In the genomic region with DNA sequence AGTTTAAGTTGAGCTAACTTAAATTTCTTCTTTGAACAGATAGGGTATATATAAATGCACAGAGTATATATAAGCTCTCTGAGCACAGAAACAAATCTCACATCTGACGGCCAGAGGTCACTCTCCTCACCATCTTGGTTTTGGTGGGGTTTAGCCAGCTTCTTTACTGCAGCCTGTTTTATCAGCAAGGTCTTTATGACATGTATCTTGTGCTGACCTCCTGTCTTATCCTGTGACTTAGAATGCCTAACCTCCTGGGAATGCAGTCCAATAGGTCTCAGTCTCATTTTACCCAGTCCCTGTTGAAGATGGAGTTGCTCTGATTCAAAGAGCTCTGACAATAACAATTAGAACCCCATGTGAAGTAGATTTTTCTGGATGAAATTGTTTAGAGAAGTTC, we compare ENCODE assay signal across 11 cellular contexts. TPM values are rescaled to one million over a fixed set of nuclear protein-coding genes. Genes with fewer than 3 reads are reported as not detected.
DNase-seq lines count a peak whose midpoint lies in the region; ATAC-seq, FAIRE-seq and TF ChIP-seq lines count a peak whose summit lies in the region.
"Had no signal": no experiment of that assay in that cellular context is flagged by ENCODE, and none has a peak within 500 bp of the region (broad histone marks: within the 10 kb centered on the region; RNA-seq: fewer than 3 reads in every experiment).

No MANE protein-coding gene starts in this region.

- H3K4me1 ChIP-seq in skeletal muscle tissue (ENCODE audit: control insufficient read depth in 3 of 3, insufficient read depth in 3 of 3, low read length in 3 of 3) = peaks cover 16 to 25% (median 24%) of the 10 kb centered on the region in 3 donors
- peaks cover 3 to 5% of the 10 kb centered on the region in 2 donors for H3K4me1 ChIP-seq in small intestine (ENCODE audit: control insufficient read depth in 2 of 2, insufficient read depth in 1 of 2, low read depth in 1 of 2, low read length in 1 of 2)
- H3K4me1 ChIP-seq: prostate gland had no signal

- TF ChIP-seq CTCF in endothelial cell (IDR thresholded peaks at IDR 0.05; ENCODE audit: unreplicated experiment) = no peak

- H3K4me1 Mint-ChIP-seq in activated T-cell treated with anti-CD3 and anti-CD28 coated beads, Interleukin-2, amount 50 U/mL, for 4 hours (ENCODE audit: low read depth) = peaks cover 57% of the 10 kb centered on the region
- peaks cover 62% of the 10 kb centered on the region for H3K4me1 Mint-ChIP-seq in activated T-cell treated with anti-CD3 and anti-CD28 coated beads, Interleukin-2, amount 50 U/mL, for 24 hours (ENCODE audit: low read depth)
- peaks cover 18% of the 10 kb centered on the region for H3K4me1 Mint-ChIP-seq in endothelial cell (ENCODE audit: unreplicated experiment)

- no peak overlapping the region for H3K27ac Mint-ChIP-seq in activated T-cell treated with anti-CD3 and anti-CD28 coated beads, Interleukin-2, amount 50 U/mL, for 24 hours
- peak overlapping the region; percentile 26 for H3K27ac Mint-ChIP-seq in endothelial cell (ENCODE audit: unreplicated experiment)

- no peak for DNase-seq in activated T-cell treated with anti-CD3 and anti-CD28 coated beads, Interleukin-2, amount 50 U/mL, for 4 hours
- no peak for DNase-seq in activated T-cell treated with anti-CD3 and anti-CD28 coated beads, Interleukin-2, amount 50 U/mL, for 24 hours
- DNase-seq in SK-N-MC (ENCODE audit: low read depth, low spot score) = no peak
- DNase-seq in endothelial cell (ENCODE audit: low spot score) = no peak
- DNase-seq in small intestine = no peak
- DNase-seq: activated CD8-positive, alpha-beta memory T cell treated with anti-CD3 and anti-CD28 coated beads for 24 hours had no signal

- H3K9ac ChIP-seq in SK-N-MC (ENCODE audit: insufficient read length) (no peak overlapping the region), skeletal muscle tissue (ENCODE audit: low read depth in 1 of 3, low read length in 3 of 3) (no peak overlapping the region)

- H3K4me3 ChIP-seq in SK-N-MC (no peak overlapping the region), skeletal muscle tissue (ENCODE audit: low read length in 3 of 3) (no peak overlapping the region), small intestine (ENCODE audit: low read depth in 1 of 2, low read length in 2 of 2) (no peak overlapping the region)
- H3K4me3 ChIP-seq: prostate gland, tibial artery had no signal

- no peaks in the 10 kb centered on the region for H3K27me3 Mint-ChIP-seq in activated T-cell treated with anti-CD3 and anti-CD28 coated beads, Interleukin-2, amount 50 U/mL, for 4 hours (ENCODE audit: low read depth)
- H3K27me3 Mint-ChIP-seq in activated T-cell treated with anti-CD3 and anti-CD28 coated beads, Interleukin-2, amount 50 U/mL, for 24 hours = no peaks in the 10 kb centered on the region
- peaks cover 4% of the 10 kb centered on the region for H3K27me3 Mint-ChIP-seq in endothelial cell (ENCODE audit: unreplicated experiment)

- ATAC-seq in activated T-cell treated with anti-CD3 and anti-CD28 coated beads, Interleukin-2, amount 50 U/mL, for 4 hours = no peak
- ATAC-seq in HG02840 (IDR thresholded peaks at IDR 0.05; ENCODE audit: low FRiP score, unreplicated experiment) (no peak), GM18498 (IDR thresholded peaks at IDR 0.05; ENCODE audit: unreplicated experiment) (no peak)

- H3K36me3 ChIP-seq in SK-N-MC (ENCODE audit: insufficient read depth, low read length) (peaks cover 53% of the 10 kb centered on the region), skeletal muscle tissue (ENCODE audit: control insufficient read depth in 3 of 3, insufficient read depth in 3 of 3, low read length in 3 of 3) (peaks cover 13 to 27% (median 18%) of the 10 kb centered on the region in 3 donors), small intestine (ENCODE audit: control insufficient read depth in 2 of 2, insufficient read depth in 2 of 2, low read length in 2 of 2) (peaks cover 5 to 6% of the 10 kb centered on the region in 2 donors)

- H3K9me3 ChIP-seq in SK-N-MC (ENCODE audit: low read depth, low read length) = no peaks in the 10 kb centered on the region
- H3K9me3 ChIP-seq in skeletal muscle tissue (ENCODE audit: control insufficient read depth in 3 of 3, low read length in 3 of 3) = no peaks in the 10 kb centered on the region
- H3K9me3 ChIP-seq in small intestine (ENCODE audit: control insufficient read depth, low read depth) = no peaks in the 10 kb centered on the region
- H3K9me3 ChIP-seq: prostate gland, tibial artery had no signal

- H3K27me3 ChIP-seq in skeletal muscle tissue (ENCODE audit: control insufficient read depth in 3 of 3, insufficient read depth in 3 of 3, low read length in 3 of 3) = no peaks in the 10 kb centered on the region
- no peaks in the 10 kb centered on the region for H3K27me3 ChIP-seq in small intestine (ENCODE audit: control insufficient read depth in 2 of 2, insufficient read depth in 2 of 2, low read length in 2 of 2)
- H3K27me3 ChIP-seq: tibial artery had no signal

- 83 to 100% (median 92%) methylated on average over 1 of the region's 1 CpG for WGBS in small intestine, 3 donors

- H3K36me3 Mint-ChIP-seq in activated T-cell treated with anti-CD3 and anti-CD28 coated beads, Interleukin-2, amount 50 U/mL, for 4 hours (ENCODE audit: insufficient read depth) = peaks cover 41% of the 10 kb centered on the region
- peaks cover 77% of the 10 kb centered on the region for H3K36me3 Mint-ChIP-seq in activated T-cell treated with anti-CD3 and anti-CD28 coated beads, Interleukin-2, amount 50 U/mL, for 24 hours (ENCODE audit: low read depth)
- H3K36me3 Mint-ChIP-seq in endothelial cell (ENCODE audit: low read depth, unreplicated experiment) = peaks cover 7% of the 10 kb centered on the region

- H3K4me3 Mint-ChIP-seq in activated T-cell treated with anti-CD3 and anti-CD28 coated beads, Interleukin-2, amount 50 U/mL, for 4 hours = peak overlapping the region; percentile 60
- H3K4me3 Mint-ChIP-seq in activated T-cell treated with anti-CD3 and anti-CD28 coated beads, Interleukin-2, amount 50 U/mL, for 24 hours = no peak overlapping the region
- H3K4me3 Mint-ChIP-seq in endothelial cell (ENCODE audit: unreplicated experiment) = no peak overlapping the region

- no peak for FAIRE-seq in small intestine (lab: Jason Lieb, UNC)

- no peaks in the 10 kb centered on the region for H3K9me3 Mint-ChIP-seq in activated T-cell treated with anti-CD3 and anti-CD28 coated beads, Interleukin-2, amount 50 U/mL, for 4 hours
- no peaks in the 10 kb centered on the region for H3K9me3 Mint-ChIP-seq in activated T-cell treated with anti-CD3 and anti-CD28 coated beads, Interleukin-2, amount 50 U/mL, for 24 hours
- H3K9me3 Mint-ChIP-seq in endothelial cell (ENCODE audit: unreplicated experiment) = no peaks in the 10 kb centered on the region

- H3K27ac ChIP-seq in SK-N-MC (0 out of 2 replicates have a peak overlapping the region, but pooled peaks have one; percentile 63), skeletal muscle tissue (ENCODE audit: low read depth, low read length) (peak overlapping the region; percentile 3), small intestine (ENCODE audit: low read depth in 1 of 2, low read length in 1 of 2) (no peak overlapping the region)

RNA-seq across cellular contexts. Expression of a gene that starts 1.6 kb away (rescaled TPM):
- 10 to 100 TPM; 18.6 to 24.6 (median 20.8) TPM for total RNA-seq in activated T-cell treated with anti-CD3 and anti-CD28 coated beads, Interleukin-2, amount 50 U/mL, for 4 hours
- 43.5 TPM for total RNA-seq in endothelial cell (ENCODE audit: unreplicated experiment)
- 27.7 TPM for total RNA-seq in skeletal muscle tissue
- polyA plus RNA-seq in small intestine = 100 to 1,000 TPM in 1 of 3 donors, 10 to 100 TPM in 2; 53.2 to 222 (median 92.4) TPM

RNA-seq across cellular contexts. Expression of a gene that starts 34.1 kb away (rescaled TPM):
- 1 to 10 TPM; 2.3 to 8.3 (median 5.6) TPM for total RNA-seq in activated T-cell treated with anti-CD3 and anti-CD28 coated beads, Interleukin-2, amount 50 U/mL, for 4 hours
- 300 TPM for total RNA-seq in endothelial cell (ENCODE audit: unreplicated experiment)
- total RNA-seq in skeletal muscle tissue = 196 TPM
- 1,000 to 10,000 TPM in 2 of 3 donors, 100 to 1,000 TPM in 1; 235 to 1,126 (median 1,023) TPM for polyA plus RNA-seq in small intestine

RNA-seq across cellular contexts. Expression of a gene that starts 42.3 kb away (rescaled TPM):
- total RNA-seq in activated T-cell treated with anti-CD3 and anti-CD28 coated beads, Interleukin-2, amount 50 U/mL, for 4 hours = under 1 TPM in 2 of 3 donors, not detected in 1; 0.16 to 0.37 TPM
- total RNA-seq in endothelial cell (ENCODE audit: unreplicated experiment) = 1.6 TPM
- total RNA-seq in skeletal muscle tissue = 1.0 TPM
- under 1 TPM in 1 of 3 donors, not detected in 2; 1.00 TPM for polyA plus RNA-seq in small intestine

RNA-seq across cellular contexts. Expression of a gene that starts 53.2 kb away (rescaled TPM):
- total RNA-seq in activated T-cell treated with anti-CD3 and anti-CD28 coated beads, Interleukin-2, amount 50 U/mL, for 4 hours = 100 to 1,000 TPM; 247 to 263 (median 259) TPM
- total RNA-seq in endothelial cell (ENCODE audit: unreplicated experiment) (137 TPM), skeletal muscle tissue (63.7 TPM)
- 100 to 1,000 TPM in 1 of 3 donors, 10 to 100 TPM in 2; 76.2 to 106 (median 78.4) TPM for polyA plus RNA-seq in small intestine

RNA-seq across cellular contexts. Expression of a gene that starts 53.9 kb away (rescaled TPM):
- total RNA-seq in activated T-cell treated with anti-CD3 and anti-CD28 coated beads, Interleukin-2, amount 50 U/mL, for 4 hours = 10 to 100 TPM in 1 of 3 donors, 1 to 10 TPM in 2; 8.1 to 10.1 (median 9.1) TPM
- 14.3 TPM for total RNA-seq in endothelial cell (ENCODE audit: unreplicated experiment)
- 21.9 TPM for total RNA-seq in skeletal muscle tissue
- 10 to 100 TPM in 2 of 3 donors, 1 to 10 TPM in 1; 6.3 to 17.0 (median 10.1) TPM for polyA plus RNA-seq in small intestine

Comparison
In these comparisons a context has a peak if more than half of its experiments do, and no peak if none do; other contexts are left out.
1. H3K27ac ChIP-seq: peak in SK-N-MC (single experiment) and skeletal muscle tissue (single experiment); none in small intestine (0 of 2).
2. RNA of a gene that starts 34.1 kb away (total RNA-seq): 300 TPM in endothelial cell (single experiment) and 196 TPM in skeletal muscle tissue (single experiment); 2.3 to 8.3 TPM in activated T-cell treated with anti-CD3 and anti-CD28 coated beads, Interleukin-2, amount 50 U/mL, for 4 hours; every median in the first group is over 10 times any median in the second.